ENCODE assay signal across 8 cellular contexts in genomic region chr3:71579934-71580318, GRCh38. TPM values are rescaled to one million over a fixed set of nuclear protein-coding genes. Genes with fewer than 3 reads are reported as not detected.
DNase-seq lines count a peak whose midpoint lies in the region; ATAC-seq, FAIRE-seq and TF ChIP-seq lines count a peak whose summit lies in the region.

No MANE protein-coding gene starts in this region.

- no peak for TF ChIP-seq EP300 in gastroesophageal sphincter (IDR thresholded peaks at IDR 0.05)

- H3K27ac Mint-ChIP-seq in activated CD4-positive, alpha-beta memory T cell treated with anti-CD3 and anti-CD28 coated beads for 36 hours = peak overlapping the region; percentile 56
- no peak overlapping the region for H3K27ac Mint-ChIP-seq in activated CD4-positive, alpha-beta memory T cell treated with anti-CD3 and anti-CD28 coated beads, Interleukin-2, amount 10 ng/mL, durations not matched to agents 7 days and 5 days

- peak overlapping the region; percentile 30 for H3K4me3 Mint-ChIP-seq in activated CD4-positive, alpha-beta memory T cell treated with anti-CD3 and anti-CD28 coated beads for 36 hours
- H3K4me3 Mint-ChIP-seq in activated CD4-positive, alpha-beta memory T cell treated with anti-CD3 and anti-CD28 coated beads, Interleukin-2, amount 10 ng/mL, durations not matched to agents 7 days and 5 days = no peak overlapping the region

- H3K4me3 ChIP-seq in gastroesophageal sphincter (peak overlapping the region; percentile 61 to 89), spleen (peak overlapping the region in 5 of 8 donors; percentile 5 to 90 (median 76))

- peaks cover 4 to 46% (median 7%) of the 10 kb centered on the region in 3 donors for H3K4me1 ChIP-seq in gastroesophageal sphincter
- peaks cover 6 to 76% (median 52%) of the 10 kb centered on the region in 6 donors for H3K4me1 ChIP-seq in spleen

- peaks cover 15% of the 10 kb centered on the region for H3K36me3 Mint-ChIP-seq in activated CD4-positive, alpha-beta memory T cell treated with anti-CD3 and anti-CD28 coated beads for 36 hours
- H3K36me3 Mint-ChIP-seq in activated CD4-positive, alpha-beta memory T cell treated with anti-CD3 and anti-CD28 coated beads, Interleukin-2, amount 10 ng/mL, durations not matched to agents 7 days and 5 days (ENCODE audit: low read depth) = no peaks in the 10 kb centered on the region

- CTCF ChIA-PET in activated CD4-positive, alpha-beta memory T cell treated with anti-CD3 and anti-CD28 coated beads for 36 hours (lab: Charles Lee) = no interaction called here
- CTCF ChIA-PET in activated CD4-positive, alpha-beta memory T cell treated with anti-CD3 and anti-CD28 coated beads, Interleukin-2, amount 10 ng/mL, durations not matched to agents 7 days and 5 days (lab: Charles Lee) = interaction anchor here (0.6 to 0.7 kb wide), 2 partner anchors 21 to 574 kb away, joined by 3 to 4 read pairs; no protein-coding TSS in a partner anchor

- FAIRE-seq in D721Med (lab: Jason Lieb, UNC) = no peak

- ATAC-seq in gastroesophageal sphincter (no peak), GM21515 (IDR thresholded peaks at IDR 0.05; ENCODE audit: unreplicated experiment) (no peak)

- H3K9me3 ChIP-seq in gastroesophageal sphincter (no peaks in the 10 kb centered on the region), spleen (no peaks in the 10 kb centered on the region)

- DNase-seq in activated CD4-positive, alpha-beta memory T cell treated with anti-CD3 and anti-CD28 coated beads for 36 hours = peak; percentile 12
- no peak for DNase-seq in activated CD4-positive, alpha-beta memory T cell treated with anti-CD3 and anti-CD28 coated beads, Interleukin-2, amount 10 ng/mL, durations not matched to agents 7 days and 5 days
- peak; percentile 82 for DNase-seq in SIG-M5 (lab: John Stamatoyannopoulos, UW)
- no peak for DNase-seq in spleen
- DNase-seq in NCI-H1105 treated with DMSO at 0.1 percent for 48 hours (lab: John Stamatoyannopoulos, UW) = no peak
- no peak for DNase-seq in D721Med (ENCODE audit: insufficient read length, low spot score)

- peaks cover 1% of the 10 kb centered on the region for H3K27me3 Mint-ChIP-seq in activated CD4-positive, alpha-beta memory T cell treated with anti-CD3 and anti-CD28 coated beads for 36 hours
- H3K27me3 Mint-ChIP-seq in activated CD4-positive, alpha-beta memory T cell treated with anti-CD3 and anti-CD28 coated beads, Interleukin-2, amount 10 ng/mL, durations not matched to agents 7 days and 5 days = peaks cover 15% of the 10 kb centered on the region

- no peaks in the 10 kb centered on the region for H3K27me3 ChIP-seq in gastroesophageal sphincter
- H3K27me3 ChIP-seq in spleen (replicated peaks in 1 of 7) = peaks cover 0 to 18% (median 0%) of the 10 kb centered on the region in 7 donors

- WGBS in gastroesophageal sphincter (ENCODE audit: low coverage in 1 of 2), 2 donors = 23 to 36% methylated on average over 2 to 3 of the region's 3 CpGs
- 29 to 50% (median 37%) methylated on average over 3 of the region's 3 CpGs for WGBS in spleen, 5 donors

- no peaks in the 10 kb centered on the region for H3K36me3 ChIP-seq in gastroesophageal sphincter
- H3K36me3 ChIP-seq in spleen = no peaks in the 10 kb centered on the region

- TF ChIP-seq POLR2A in gastroesophageal sphincter (IDR thresholded peaks at IDR 0.05) (no peak), spleen (IDR thresholded peaks at IDR 0.05) (no peak)

- POLR2A ChIA-PET in activated CD4-positive, alpha-beta memory T cell treated with anti-CD3 and anti-CD28 coated beads for 36 hours (lab: Charles Lee) = interaction anchor here (0.8 kb wide), 1 partner anchor 11 kb away, joined by 3 read pairs; no protein-coding TSS in a partner anchor
- POLR2A ChIA-PET in activated CD4-positive, alpha-beta memory T cell treated with anti-CD3 and anti-CD28 coated beads, Interleukin-2, amount 10 ng/mL, durations not matched to agents 7 days and 5 days (lab: Charles Lee) = no interaction called here

- H3K9me3 Mint-ChIP-seq in activated CD4-positive, alpha-beta memory T cell treated with anti-CD3 and anti-CD28 coated beads for 36 hours = no peaks in the 10 kb centered on the region
- H3K9me3 Mint-ChIP-seq in activated CD4-positive, alpha-beta memory T cell treated with anti-CD3 and anti-CD28 coated beads, Interleukin-2, amount 10 ng/mL, durations not matched to agents 7 days and 5 days = no peaks in the 10 kb centered on the region

- TF ChIP-seq CTCF in gastroesophageal sphincter (IDR thresholded peaks at IDR 0.05) (no peak), spleen (IDR thresholded peaks at IDR 0.05 in 8 of 11, conservative IDR thresholded peaks at IDR 0.05 in 3 of 11) (no peak), D721Med (IDR thresholded peaks at IDR 0.05; ENCODE audit: insufficient read depth, missing control alignments) (no peak)

- H3K4me1 Mint-ChIP-seq in activated CD4-positive, alpha-beta memory T cell treated with anti-CD3 and anti-CD28 coated beads for 36 hours (ENCODE audit: low read depth) = peaks cover 34% of the 10 kb centered on the region
- peaks cover 32% of the 10 kb centered on the region for H3K4me1 Mint-ChIP-seq in activated CD4-positive, alpha-beta memory T cell treated with anti-CD3 and anti-CD28 coated beads, Interleukin-2, amount 10 ng/mL, durations not matched to agents 7 days and 5 days

- H3K27ac ChIP-seq in gastroesophageal sphincter = peak overlapping the region; percentile 78 to 100 (median 98)
- H3K27ac ChIP-seq in spleen = peak overlapping the region; percentile 94 to 98 (median 96)

- intact Hi-C loops in activated CD4-positive, alpha-beta memory T cell treated with anti-CD3 and anti-CD28 coated beads for 36 hours (cut with micrococcal nuclease) = loop anchor here (5.0 to 10.0 kb wide), 4 partner anchors 38 to 185 kb away; no protein-coding TSS in a partner anchor
- intact Hi-C loops in spleen (cut with DNase I; ENCODE audit: low total_unique reads) = loop anchor here (10.0 kb wide), 2 partner anchors 275 to 865 kb away; no protein-coding TSS in a partner anchor

RNA-seq across cellular contexts. Expression of gene FOXP1, which starts 3.6 kb away (rescaled TPM):
- total RNA-seq in activated CD4-positive, alpha-beta memory T cell treated with anti-CD3 and anti-CD28 coated beads for 36 hours = 100 to 1,000 TPM in 1 of 2 experiments, 10 to 100 TPM in 1; 94.4 to 102 TPM
- 10 to 100 TPM; 71.3 to 76.9 TPM for total RNA-seq in activated CD4-positive, alpha-beta memory T cell treated with anti-CD3 and anti-CD28 coated beads, Interleukin-2, amount 10 ng/mL, durations not matched to agents 7 days and 5 days
- 100 to 1,000 TPM; 169 to 300 (median 202) TPM for total RNA-seq in gastroesophageal sphincter
- 100 to 1,000 TPM; 134 to 202 (median 166) TPM for total RNA-seq in spleen
- 10 to 100 TPM; 11.1 to 17.2 (median 15.4) TPM for polyA plus RNA-seq in spleen

Comparison
In these comparisons a context has a peak if more than half of its experiments do, and no peak if none do; other contexts are left out.
1. DNase-seq: peak in activated CD4-positive, alpha-beta memory T cell treated with anti-CD3 and anti-CD28 coated beads for 36 hours (single experiment) and SIG-M5 (single experiment); none in activated CD4-positive, alpha-beta memory T cell treated with anti-CD3 and anti-CD28 coated beads, Interleukin-2, amount 10 ng/mL, durations not matched to agents 7 days and 5 days (single experiment), spleen (single experiment), NCI-H1105 treated with DMSO at 0.1 percent for 48 hours (single experiment) and D721Med (single experiment).